In genomic region chr14:54503476-54503875, GRCh38 we compare ENCODE assay signal across 9 cellular contexts. TPM values are rescaled to one million over a fixed set of nuclear protein-coding genes. Genes with fewer than 3 reads are reported as not detected.
DNase-seq lines count a peak whose midpoint lies in the region; ATAC-seq, FAIRE-seq and TF ChIP-seq lines count a peak whose summit lies in the region.
"Had no signal": no experiment of that assay in that cellular context is flagged by ENCODE, and none has a peak within 500 bp of the region (broad histone marks: within the 10 kb centered on the region; RNA-seq: fewer than 3 reads in every experiment).

No MANE protein-coding gene starts in this region.

- no peaks in the 10 kb centered on the region for H4K20me1 ChIP-seq in SK-N-SH (ENCODE audit: insufficient read depth)

- H2AFZ ChIP-seq in SK-N-SH (ENCODE audit: low read depth) = peak overlapping the region; percentile 74; the same call in 1 of the 2 replicates

- H3K4me3 ChIP-seq in A673 (ENCODE audit: low read depth, low read length, poor library complexity, severe bottlenecking) (no peak overlapping the region), SK-N-SH (ENCODE audit: low read depth in 2 of 2, low read length in 1 of 2) (no peak overlapping the region), heart right ventricle (no peak overlapping the region), uterus (no peak overlapping the region)
- H3K4me3 ChIP-seq: SK-N-MC had no signal

- peaks cover 7% of the 10 kb centered on the region for H3K4me1 ChIP-seq in A673 (ENCODE audit: insufficient read depth, low read length, poor library complexity, severe bottlenecking)
- no peaks in the 10 kb centered on the region; a peak in 1 of 4 replicates for H3K4me1 ChIP-seq in SK-N-SH (ENCODE audit: control insufficient read depth in 1 of 2, insufficient read depth in 2 of 2, low read depth in 1 of 2, low read length in 1 of 2)
- peaks cover 0 to 33% (median 0%) of the 10 kb centered on the region in 9 donors for H3K4me1 ChIP-seq in heart right ventricle
- no peaks in the 10 kb centered on the region for H3K4me1 ChIP-seq in uterus

- no peaks in the 10 kb centered on the region for H3K36me3 ChIP-seq in A673 (ENCODE audit: insufficient read depth, low read length, poor library complexity, severe bottlenecking)
- H3K36me3 ChIP-seq in SK-N-SH (replicated peaks in 1 of 2; ENCODE audit: control insufficient read depth in 1 of 2, insufficient read depth in 2 of 2, low read length in 1 of 2) = no peaks in the 10 kb centered on the region
- H3K36me3 ChIP-seq in heart right ventricle = no peaks in the 10 kb centered on the region
- H3K36me3 ChIP-seq in uterus = no peaks in the 10 kb centered on the region

- H3K27me3 ChIP-seq in A673 (replicated peaks; ENCODE audit: insufficient read depth, low read depth, low read length, poor library complexity) (no peaks in the 10 kb centered on the region), SK-N-SH (ENCODE audit: insufficient read depth) (no peaks in the 10 kb centered on the region), heart right ventricle (peaks cover 0 to 3% (median 0%) of the 10 kb centered on the region in 7 donors), uterus (no peaks in the 10 kb centered on the region)

- no peaks in the 10 kb centered on the region for H3F3A ChIP-seq in SK-N-SH (replicated peaks; ENCODE audit: insufficient read depth)

- H3K9me2 ChIP-seq in SK-N-SH = no peaks in the 10 kb centered on the region

- TF ChIP-seq POLR2A in GM12891 (IDR thresholded peaks at IDR 0.05; ENCODE audit: low read depth, low read length) (no peak), uterus (IDR thresholded peaks at IDR 0.05) (no peak)

- POLR2A ChIA-PET in A673 (lab: Charles Lee; ENCODE audit: low non-redundant PET) (no interaction called here), SK-N-SH (lab: Yijun Ruan, JAX) (no interaction called here)

- peak; percentile 50 for TF ChIP-seq RAD21 in SK-N-SH (IDR thresholded peaks at IDR 0.05; ENCODE audit: low read length)

- peak; percentile 66 for DNase-seq in A673 (ENCODE audit: low spot score)
- DNase-seq in GM12891 (ENCODE audit: insufficient read length, low spot score) = no peak
- no peak for DNase-seq in SK-N-SH
- DNase-seq in heart right ventricle = no peak
- DNase-seq in D721Med (ENCODE audit: insufficient read length, low spot score) = no peak
- DNase-seq in uterus = no peak

- CTCF ChIA-PET in A673 (lab: Charles Lee) (no interaction called here), SK-N-SH (lab: Yijun Ruan, JAX) (interaction anchor here (0.9 kb wide), 1 partner anchor 491 kb away, joined by 3 read pairs; no protein-coding TSS in a partner anchor)

- no TSS peak for BruUV-seq in A673 (replicated peaks; lab: Mats Ljungman, UMichigan)

- ATAC-seq in heart right ventricle (peak in 1 of 8 donors; percentile 47), HG03521 (IDR thresholded peaks at IDR 0.05; ENCODE audit: unreplicated experiment) (no peak), HG03108 (IDR thresholded peaks at IDR 0.05; ENCODE audit: unreplicated experiment) (no peak)

- FAIRE-seq in GM12891 (lab: Jason Lieb, UNC) = peak; percentile 84
- no peak for FAIRE-seq in D721Med (lab: Jason Lieb, UNC)

- TF ChIP-seq EP300 in SK-N-SH (IDR thresholded peaks at IDR 0.05; ENCODE audit: borderline replicate concordance in 1 of 2, low read depth in 1 of 2, low read length in 1 of 2) = no peak

- intact Hi-C loops in A673 (cut with micrococcal nuclease; ENCODE audit: unreplicated experiment) (no loop called here), heart right ventricle (cut with DNase I) (no loop called here), uterus (cut with DNase I; ENCODE audit: low total_unique reads) (no loop called here)

- H3K9ac ChIP-seq in SK-N-SH = no peak overlapping the region

- WGBS in SK-N-SH (ENCODE audit: low lambda C conversion rate) = 85% methylated on average over 3 of the region's 3 CpGs
- 66 to 68% methylated on average over 3 of the region's 3 CpGs for WGBS in heart right ventricle, 2 donors

- no peaks in the 10 kb centered on the region for H3K79me2 ChIP-seq in SK-N-SH (ENCODE audit: insufficient read depth)

- no peak overlapping the region for H3K4me2 ChIP-seq in SK-N-SH

- TF ChIP-seq CTCF in A673 (conservative IDR thresholded peaks at IDR 0.05; ENCODE audit: low read depth, low read length) = peak; percentile 64
- TF ChIP-seq CTCF in SK-N-SH (IDR thresholded peaks at IDR 0.05) = peak; percentile 55
- peak in 7 of 9 donors; percentile 11 to 49 (median 36) for TF ChIP-seq CTCF in heart right ventricle (IDR thresholded peaks at IDR 0.05)
- no peak for TF ChIP-seq CTCF in D721Med (IDR thresholded peaks at IDR 0.05; ENCODE audit: insufficient read depth, missing control alignments)
- no peak for TF ChIP-seq CTCF in uterus (IDR thresholded peaks at IDR 0.05)

- no peak overlapping the region for H3K27ac ChIP-seq in A673 (ENCODE audit: low read depth, low read length, poor library complexity, severe bottlenecking)
- no peak overlapping the region for H3K27ac ChIP-seq in SK-N-SH (ENCODE audit: low read depth in 2 of 2, low read length in 1 of 2)
- H3K27ac ChIP-seq in heart right ventricle = peak overlapping the region in 1 of 10 donors; percentile 66
- no peak overlapping the region for H3K27ac ChIP-seq in uterus
- H3K27ac ChIP-seq: SK-N-MC had no signal

- H3K9me3 ChIP-seq in A673 (ENCODE audit: low read depth, low read length, poor library complexity, severe bottlenecking) (no peaks in the 10 kb centered on the region), SK-N-SH (no peaks in the 10 kb centered on the region), heart right ventricle (no peaks in the 10 kb centered on the region), uterus (no peaks in the 10 kb centered on the region)

TF ChIP-seq in GM12891, 5 proteins besides CTCF, POLR2A, EP300 and RAD21:
- TF ChIP-seq SPI1 (IDR thresholded peaks at IDR 0.05; ENCODE audit: low read depth, low read length) (no peak), POLR2AphosphoS5 (IDR thresholded peaks at IDR 0.05; ENCODE audit: low read depth, low read length) (no peak)

TF ChIP-seq in SK-N-SH, 30 proteins besides CTCF, POLR2A, EP300 and RAD21:
- TF ChIP-seq ELF1 (IDR thresholded peaks at IDR 0.05) = 0 out of 2 replicates have a peak, but pooled peaks have one; percentile 14
- TF ChIP-seq PBX3 (IDR thresholded peaks at IDR 0.05) = no peak

RNA-seq across cellular contexts. Expression of gene CGRRF1, which starts 6.2 kb away (rescaled TPM):
- 11.2 and 15.6 TPM in 2 replicates for total RNA-seq in A673 (2021)
- 13.9 TPM for polyA plus RNA-seq in GM12891 (2012; ENCODE audit: low read depth, missing spikeins)
- 6.4 and 7.7 TPM in 2 replicates for polyA plus RNA-seq in SK-N-SH (2012; rRNA removed)
- 9.4 and 9.7 TPM in 2 replicates for polyA plus RNA-seq in SK-N-SH (2012; cell fraction: cytosol; rRNA removed)
- 6.4 and 12.1 TPM in 2 replicates for polyA plus RNA-seq in SK-N-SH (2012; cell fraction: nucleus; rRNA removed)
- 10 to 100 TPM; 14.2 to 20.3 (median 16.7) TPM for total RNA-seq in heart right ventricle
- 10 to 100 TPM; 21.3 to 23.1 TPM for polyA plus RNA-seq in heart right ventricle
- total RNA-seq in uterus = 10 to 100 TPM; 32.1 to 50.2 (median 33.7) TPM

RNA-seq across cellular contexts. Expression of gene GMFB, which starts 14.7 kb away (rescaled TPM):
- 62.1 and 76.8 TPM in 2 replicates for total RNA-seq in A673 (2021)
- polyA plus RNA-seq in GM12891 (2012; ENCODE audit: low read depth, missing spikeins) = 22.6 TPM
- 9.4 and 13.5 TPM in 2 replicates for polyA plus RNA-seq in SK-N-SH (2012; rRNA removed)
- 20.0 and 29.7 TPM in 2 replicates for polyA plus RNA-seq in SK-N-SH (2012; cell fraction: cytosol; rRNA removed)
- polyA plus RNA-seq in SK-N-SH (2012; cell fraction: nucleus; rRNA removed) = 6.7 and 14.5 TPM in 2 replicates
- 10 to 100 TPM; 16.8 to 30.5 (median 20.2) TPM for total RNA-seq in heart right ventricle
- polyA plus RNA-seq in heart right ventricle = 1 to 10 TPM; 9.1 to 9.6 TPM
- total RNA-seq in uterus = 100 to 1,000 TPM in 1 of 4 donors, 10 to 100 TPM in 3; 39.5 to 169 (median 45.7) TPM

Comparison
In these comparisons a context has a peak if more than half of its experiments do, and no peak if none do; other contexts are left out.
1. CTCF ChIP-seq: peak in A673 (single experiment), SK-N-SH (single experiment) and heart right ventricle (7 of 9); none in D721Med (single experiment) and uterus (0 of 4).